In genomic region chr2:181420259-181421130, GRCh38 we compare ENCODE assay signal across 16 cellular contexts. TPM values are rescaled to one million over a fixed set of nuclear protein-coding genes. Genes with fewer than 3 reads are reported as not detected.
DNase-seq lines count a peak whose midpoint lies in the region; ATAC-seq, FAIRE-seq and TF ChIP-seq lines count a peak whose summit lies in the region.
"Had no signal": no experiment of that assay in that cellular context is flagged by ENCODE, and none has a peak within 500 bp of the region (broad histone marks: within the 10 kb centered on the region; RNA-seq: fewer than 3 reads in every experiment).

No MANE protein-coding gene starts in this region.

- H3K9me3 Mint-ChIP-seq in activated T-helper 2 cell treated with anti-CD3 and anti-CD28 coated beads, Interferon-gamma antibody, Interleukin-2, Interleukin-4, amounts not matched to agents 10 μg/mL and 5 μg/mL and 100 μg/mL, durations not matched to agents 14 hours and 24 hours and 36 hours = peaks cover 7% of the 10 kb centered on the region
- H3K9me3 Mint-ChIP-seq in natural killer cell treated with Interleukin-12 subunit alpha and Interleukin-12 subunit beta and Interleukin-15 and Interleukin-18, amount 100 ng/mL, for 72 hours = peaks cover under 1% of the 10 kb centered on the region

- peak overlapping the region; percentile 75 for H3K27ac Mint-ChIP-seq in activated T-helper 2 cell treated with anti-CD3 and anti-CD28 coated beads, Interferon-gamma antibody, Interleukin-2, Interleukin-4, amounts not matched to agents 10 μg/mL and 5 μg/mL and 100 μg/mL, durations not matched to agents 14 hours and 24 hours and 36 hours
- H3K27ac Mint-ChIP-seq in natural killer cell treated with Interleukin-12 subunit alpha and Interleukin-12 subunit beta and Interleukin-15 and Interleukin-18, amount 100 ng/mL, for 72 hours = peak overlapping the region; percentile 18 to 49
- H3K27ac Mint-ChIP-seq: T-helper 1 cell treated with Interleukin-12 subunit alpha and Interleukin-12 subunit beta and Interleukin-4 antibody, amounts not matched to agents 30 μg/mL and 1 μg/mL, for 36 hours had no signal

- intact Hi-C loops in activated T-helper 2 cell treated with anti-CD3 and anti-CD28 coated beads, Interferon-gamma antibody, Interleukin-2, Interleukin-4, amounts not matched to agents 10 μg/mL and 5 μg/mL and 100 μg/mL, durations not matched to agents 14 hours and 24 hours and 36 hours (cut with micrococcal nuclease) = loop anchor here (5.0 kb wide), 1 partner anchor 37 kb away; the partner anchor contains the start of gene ITGA4

- peak overlapping the region; percentile 7 for H3K4me3 Mint-ChIP-seq in activated T-helper 2 cell treated with anti-CD3 and anti-CD28 coated beads, Interferon-gamma antibody, Interleukin-2, Interleukin-4, amounts not matched to agents 10 μg/mL and 5 μg/mL and 100 μg/mL, durations not matched to agents 14 hours and 24 hours and 36 hours (ENCODE audit: low read depth)
- no peak overlapping the region for H3K4me3 Mint-ChIP-seq in natural killer cell treated with Interleukin-12 subunit alpha and Interleukin-12 subunit beta and Interleukin-15 and Interleukin-18, amount 100 ng/mL, for 72 hours
- H3K4me3 Mint-ChIP-seq: T-helper 1 cell treated with Interleukin-12 subunit alpha and Interleukin-12 subunit beta and Interleukin-4 antibody, amounts not matched to agents 30 μg/mL and 1 μg/mL, for 36 hours had no signal

- peak; percentile 59 for FAIRE-seq in GM12891 (lab: Jason Lieb, UNC)

- H3K4me1 Mint-ChIP-seq in activated T-helper 2 cell treated with anti-CD3 and anti-CD28 coated beads, Interferon-gamma antibody, Interleukin-2, Interleukin-4, amounts not matched to agents 10 μg/mL and 5 μg/mL and 100 μg/mL, durations not matched to agents 14 hours and 24 hours and 36 hours (ENCODE audit: low read depth) = peaks cover 28% of the 10 kb centered on the region
- H3K4me1 Mint-ChIP-seq in natural killer cell treated with Interleukin-12 subunit alpha and Interleukin-12 subunit beta and Interleukin-15 and Interleukin-18, amount 100 ng/mL, for 72 hours (ENCODE audit: low read depth in 2 of 2) = peaks cover 3 to 11% of the 10 kb centered on the region in 2 donors

- no peaks in the 10 kb centered on the region for H3K27me3 Mint-ChIP-seq in activated T-helper 2 cell treated with anti-CD3 and anti-CD28 coated beads, Interferon-gamma antibody, Interleukin-2, Interleukin-4, amounts not matched to agents 10 μg/mL and 5 μg/mL and 100 μg/mL, durations not matched to agents 14 hours and 24 hours and 36 hours (ENCODE audit: low read depth)
- no peaks in the 10 kb centered on the region for H3K27me3 Mint-ChIP-seq in natural killer cell treated with Interleukin-12 subunit alpha and Interleukin-12 subunit beta and Interleukin-15 and Interleukin-18, amount 100 ng/mL, for 72 hours

- peaks cover 4% of the 10 kb centered on the region for H3K36me3 Mint-ChIP-seq in activated T-helper 2 cell treated with anti-CD3 and anti-CD28 coated beads, Interferon-gamma antibody, Interleukin-2, Interleukin-4, amounts not matched to agents 10 μg/mL and 5 μg/mL and 100 μg/mL, durations not matched to agents 14 hours and 24 hours and 36 hours (ENCODE audit: low read depth)
- H3K36me3 Mint-ChIP-seq in natural killer cell treated with Interleukin-12 subunit alpha and Interleukin-12 subunit beta and Interleukin-15 and Interleukin-18, amount 100 ng/mL, for 72 hours = peaks cover 2% of the 10 kb centered on the region

- ATAC-seq in HG02870 (IDR thresholded peaks at IDR 0.05; ENCODE audit: unreplicated experiment) (peak; percentile 32), GM21447 (IDR thresholded peaks at IDR 0.05; ENCODE audit: unreplicated experiment) (no peak), HG02759 (IDR thresholded peaks at IDR 0.05; ENCODE audit: unreplicated experiment) (no peak)
- no peak for ATAC-seq in natural killer cell treated with Interleukin-12 subunit alpha and Interleukin-12 subunit beta and Interleukin-15 and Interleukin-18, amount 100 ng/mL, for 72 hours
- ATAC-seq: psoas muscle had no signal

- no peak for TF ChIP-seq POLR2A in GM12891 (IDR thresholded peaks at IDR 0.05; ENCODE audit: low read depth, low read length)

- DNase-seq in GM12891 (ENCODE audit: insufficient read length, low spot score) = no peak
- no peak for DNase-seq in activated T-helper 2 cell treated with anti-CD3 and anti-CD28 coated beads, Interferon-gamma antibody, Interleukin-2, Interleukin-4, amounts not matched to agents 10 μg/mL and 5 μg/mL and 100 μg/mL, durations not matched to agents 14 hours and 24 hours and 36 hours (ENCODE audit: low spot score)
- no peak for DNase-seq in natural killer cell treated with Interleukin-12 subunit alpha and Interleukin-12 subunit beta and Interleukin-15 and Interleukin-18, amount 100 ng/mL, for 72 hours (ENCODE audit: low spot score)
- no peak for DNase-seq in C1 segment of cervical spinal cord (lab: John Stamatoyannopoulos, UW)
- DNase-seq: activated CD4-positive, alpha-beta T cell treated with anti-CD3 and anti-CD28 coated beads for 48 hours; activated gamma-delta T cell treated with Interleukin-2 at 50 U/mL for 16 hours; effector CD4-positive, alpha-beta T cell; EL; hippocampal formation; MG63; NCI-H1930; psoas muscle had no signal

TF ChIP-seq in GM12891, 5 proteins besides CTCF, POLR2A, EP300 and RAD21:
- no peak for TF ChIP-seq POLR2AphosphoS5 (IDR thresholded peaks at IDR 0.05; ENCODE audit: low read depth, low read length)
- TF ChIP-seq PAX5 (IDR thresholded peaks at IDR 0.05; ENCODE audit: insufficient read depth, low read length, severe bottlenecking) = no peak
- no peak for TF ChIP-seq POU2F2 (IDR thresholded peaks at IDR 0.05; ENCODE audit: low read depth, low read length)
- TF ChIP-seq SPI1 (IDR thresholded peaks at IDR 0.05; ENCODE audit: low read depth, low read length) = no peak
- no peak for TF ChIP-seq TAF1 (IDR thresholded peaks at IDR 0.05; ENCODE audit: low read depth, low read length)

RNA-seq across cellular contexts. Expression of gene ITGA4, which starts 36.7 kb away (rescaled TPM):
- 40.0 TPM for polyA plus RNA-seq in GM12891 (2012; ENCODE audit: low read depth, missing spikeins)
- total RNA-seq in activated T-helper 2 cell treated with anti-CD3 and anti-CD28 coated beads, Interferon-gamma antibody, Interleukin-2, Interleukin-4, amounts not matched to agents 10 μg/mL and 5 μg/mL and 100 μg/mL, durations not matched to agents 14 hours and 24 hours and 36 hours = 96.5 and 106 TPM in 2 replicates
- 100 to 1,000 TPM in 1 of 2 donors, 10 to 100 TPM in 1; 52.1 to 147 TPM for total RNA-seq in natural killer cell treated with Interleukin-12 subunit alpha and Interleukin-12 subunit beta and Interleukin-15 and Interleukin-18, amount 100 ng/mL, for 72 hours
